Comparison of ENCODE assay signal across 9 cellular contexts in genomic region chr18:35861367-35862114, GRCh38.
DNase-seq lines count a peak whose midpoint lies in the region; ATAC-seq and TF ChIP-seq lines count a peak whose summit lies in the region.
"Had no signal": no experiment of that assay in that cellular context is flagged by ENCODE, and none has a peak within 500 bp of the region (broad histone marks: within the 10 kb centered on the region; RNA-seq: fewer than 3 reads in every experiment).

No MANE protein-coding gene starts in this region.

- H4K91ac ChIP-seq in neuronal stem cell (ENCODE audit: low read depth, low read length, poor library complexity): no peak overlapping the region

- no peak overlapping the region for H3K9ac ChIP-seq in neuronal stem cell (ENCODE audit: low read depth, low read length, poor library complexity)

- no peak overlapping the region for H2BK120ac ChIP-seq in neuronal stem cell (ENCODE audit: low read depth, low read length)

- no peaks in the 10 kb centered on the region for H3K79me1 ChIP-seq in neuronal stem cell (ENCODE audit: low read depth, low read length)

- H2BK12ac ChIP-seq in neuronal stem cell (ENCODE audit: low read length): no peak overlapping the region

- H3K18ac ChIP-seq in neuronal stem cell (ENCODE audit: low read length): no peak overlapping the region

- H3K4me3 Mint-ChIP-seq in chondrocyte (ENCODE audit: unreplicated experiment): peak overlapping the region; percentile 20

- H2BK5ac ChIP-seq in neuronal stem cell (ENCODE audit: low read length): no peak overlapping the region

- TF ChIP-seq CTCF in chondrocyte (IDR thresholded peaks at IDR 0.05) (no peak), GM13976 (IDR thresholded peaks at IDR 0.05; ENCODE audit: borderline replicate concordance, control extremely low read depth, extremely low read depth, insufficient read depth, missing control alignments) (no peak)

- H2AFZ ChIP-seq in neuronal stem cell (ENCODE audit: low read length): peak overlapping the region; percentile 72

- ATAC-seq in GM18511 (IDR thresholded peaks at IDR 0.05; ENCODE audit: unreplicated experiment) (peak; percentile 81), HG03159 (IDR thresholded peaks at IDR 0.05; ENCODE audit: unreplicated experiment) (peak; percentile 65), HG03469 (IDR thresholded peaks at IDR 0.05; ENCODE audit: unreplicated experiment) (no peak)

- no peak overlapping the region for H3K23ac ChIP-seq in neuronal stem cell (ENCODE audit: low read depth, low read length, poor library complexity)

- peaks cover 3% of the 10 kb centered on the region for H3K27me3 Mint-ChIP-seq in chondrocyte (ENCODE audit: low read depth)

- H3K36me3 ChIP-seq in neuronal stem cell (replicated peaks in 1 of 2; ENCODE audit: control insufficient read depth in 2 of 2, insufficient read depth in 2 of 2, low read length in 2 of 2): no peaks in the 10 kb centered on the region

- H3K36me3 Mint-ChIP-seq in chondrocyte (ENCODE audit: low read depth): no peaks in the 10 kb centered on the region

- no peak overlapping the region for H3K14ac ChIP-seq in neuronal stem cell (ENCODE audit: low read length)

- H3K27ac ChIP-seq in neuronal stem cell (replicated peaks; ENCODE audit: low read length): no peak overlapping the region
- H3K27ac ChIP-seq in substantia nigra (ENCODE audit: low read depth, low read length, poor library complexity, severe bottlenecking): no peak overlapping the region

- H2AK5ac ChIP-seq in neuronal stem cell (ENCODE audit: low read depth, low read length): no peak overlapping the region

- H3K4me1 Mint-ChIP-seq in chondrocyte (ENCODE audit: low read depth): peaks cover 14% of the 10 kb centered on the region

- no peak for DNase-seq in chondrocyte (ENCODE audit: low spot score)
- no peak for DNase-seq in neuronal stem cell (ENCODE audit: low spot score)
- DNase-seq in substantia nigra (lab: John Stamatoyannopoulos, UW): no peak
- DNase-seq in GM13976 (ENCODE audit: low spot score): no peak
- no peak for DNase-seq in NCI-H510A (lab: John Stamatoyannopoulos, UW)
- DNase-seq: NCI-H146 had no signal

- peak overlapping the region; percentile 38 for H3K27ac Mint-ChIP-seq in chondrocyte (ENCODE audit: unreplicated experiment)

- H3K27me3 ChIP-seq in neuronal stem cell (ENCODE audit: control insufficient read depth in 3 of 3, insufficient read depth in 3 of 3, low read depth in 1 of 3, low read length in 3 of 3): no peaks in the 10 kb centered on the region

- H3K4me2 ChIP-seq in neuronal stem cell (ENCODE audit: insufficient read depth, low read length, poor library complexity, severe bottlenecking): no peak overlapping the region

- WGBS in neuronal stem cell (ENCODE audit: extremely low coverage in 2 of 2, insufficient read length in 2 of 2, insufficient replicate concordance in 1 of 2), 2 donors: no CpG with 5 or more reads among the region's 4 CpGs

- H4K8ac ChIP-seq in neuronal stem cell (ENCODE audit: low read depth, low read length): no peak overlapping the region

- H3K4ac ChIP-seq in neuronal stem cell (ENCODE audit: low read length): no peak overlapping the region

- in situ Hi-C loops in GM13976 (cut with MboI; ENCODE audit: low sequenced_read_pairs, unreplicated experiment): no loop called here

- no peaks in the 10 kb centered on the region for H3K9me3 ChIP-seq in neuronal stem cell (replicated peaks in 1 of 2; ENCODE audit: control insufficient read depth in 2 of 2, insufficient read depth in 1 of 2, low read depth in 1 of 2, low read length in 2 of 2)

- peaks cover 6 to 11% of the 10 kb centered on the region in 2 donors for H3K4me1 ChIP-seq in neuronal stem cell (ENCODE audit: control insufficient read depth in 2 of 2, insufficient read depth in 1 of 2, low read depth in 1 of 2, low read length in 2 of 2)

- peaks cover 5% of the 10 kb centered on the region for H3K9me3 Mint-ChIP-seq in chondrocyte (ENCODE audit: low read depth)

- H3K4me3 ChIP-seq in neuronal stem cell (ENCODE audit: low read length in 2 of 2): no peak overlapping the region

- H2BK15ac ChIP-seq in neuronal stem cell (ENCODE audit: low read length): no peak overlapping the region
